Comparison of ENCODE assay signal across 8 cellular contexts in the genomic region with DNA sequence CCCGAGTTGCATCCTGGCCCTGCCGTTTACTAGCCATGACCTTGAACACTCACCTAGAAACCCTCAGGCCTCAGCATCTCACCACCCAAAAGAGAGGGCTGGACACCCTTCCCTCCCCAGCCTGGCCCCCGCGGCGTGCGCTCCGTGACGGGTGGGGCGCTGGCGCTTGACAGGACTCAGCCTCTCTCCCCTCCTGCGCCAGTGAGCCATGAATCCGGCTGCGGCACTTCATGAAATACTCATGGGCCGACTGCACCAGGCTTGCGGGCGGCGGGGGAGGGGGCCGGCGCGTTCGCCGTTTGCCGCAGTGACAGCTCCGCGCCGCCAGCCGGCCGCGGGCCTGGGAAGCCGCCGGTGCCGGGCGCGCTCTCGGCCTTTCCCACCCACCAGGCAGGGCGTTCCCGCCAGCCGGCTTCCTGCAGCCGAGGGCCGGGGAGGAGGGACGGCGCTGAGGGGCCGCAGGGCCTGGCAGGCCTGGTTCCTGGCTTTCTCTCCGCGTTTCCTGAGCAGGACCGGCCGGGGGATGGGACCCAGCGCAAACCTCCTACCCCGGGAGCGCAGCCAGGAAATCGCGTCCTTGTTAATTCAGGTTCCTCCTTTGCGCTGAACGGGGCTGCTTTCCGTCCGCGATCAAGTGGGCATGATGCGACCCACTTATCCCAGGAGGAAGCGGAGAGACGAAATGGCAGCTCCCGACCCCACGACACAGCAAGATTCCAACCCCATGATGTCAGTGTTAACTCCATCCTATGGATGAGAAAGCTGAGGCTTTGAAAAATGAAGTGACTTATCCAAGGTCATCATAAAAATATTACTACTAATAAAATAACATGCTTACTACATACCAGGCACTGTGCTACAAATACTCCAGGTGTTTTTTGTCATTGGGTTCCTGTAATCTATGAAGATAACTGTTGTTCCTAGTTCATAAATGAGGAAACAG. TPM values are rescaled to one million over a fixed set of nuclear protein-coding genes. Genes with fewer than 3 reads are reported as not detected.
DNase-seq lines count a peak whose midpoint lies in the region; ATAC-seq, FAIRE-seq and TF ChIP-seq lines count a peak whose summit lies in the region.

No MANE protein-coding gene starts in this region.

- no peak for FAIRE-seq in urothelium cell line (lab: Jason Lieb, UNC)

- DNase-seq in AG10803 (ENCODE audit: low read depth), result peak; percentile 81
- DNase-seq in HL-60 (ENCODE audit: low read depth in 1 of 2, low spot score in 1 of 2), result peak in 1 of 2 experiments; percentile 46
- peak; percentile 38 for DNase-seq in SK-N-DZ (ENCODE audit: low spot score)
- DNase-seq in head of caudate nucleus, result peak; percentile 22 to 82 (median 66)
- DNase-seq in omental fat pad (ENCODE audit: low spot score), result no peak
- peak; percentile 81 for DNase-seq in urothelium cell line (ENCODE audit: low spot score)

- peak; percentile 71 for ATAC-seq in GM18868 (IDR thresholded peaks at IDR 0.05; ENCODE audit: unreplicated experiment)
- ATAC-seq in omental fat pad (ENCODE audit: low FRiP score), result peak; percentile 88

- H3K27ac ChIP-seq in HL-60 (replicated peaks), result no peak overlapping the region

- no peak for TF ChIP-seq CTCF in AG10803 (conservative IDR thresholded peaks at IDR 0.05; ENCODE audit: low read length)
- TF ChIP-seq CTCF in HL-60 (IDR thresholded peaks at IDR 0.05; ENCODE audit: insufficient read depth, low read length), result no peak
- TF ChIP-seq CTCF in omental fat pad (IDR thresholded peaks at IDR 0.05), result peak in 1 of 3 donors; percentile 33

- intact Hi-C loops in head of caudate nucleus (cut with DNase I), result no loop called here

- H3K4me1 Mint-ChIP-seq in activated naive CD8-positive, alpha-beta T cell (ENCODE audit: low read depth), result peaks cover 11% of the 10 kb centered on the region

- H3K4me3 Mint-ChIP-seq in activated naive CD8-positive, alpha-beta T cell, result peak overlapping the region; percentile 73

- H3K4me3 ChIP-seq in AG10803 (ENCODE audit: low read length) (peak overlapping the region; percentile 66), HL-60 (replicated peaks; ENCODE audit: insufficient read depth, low read length) (peak overlapping the region; percentile 50)

- no peak overlapping the region for H3K27ac Mint-ChIP-seq in activated naive CD8-positive, alpha-beta T cell

- H3K27me3 Mint-ChIP-seq in activated naive CD8-positive, alpha-beta T cell, result peaks cover 10% of the 10 kb centered on the region

- H3K27me3 ChIP-seq in HL-60 (ENCODE audit: insufficient read depth, poor library complexity, severe bottlenecking), result peaks cover 2% of the 10 kb centered on the region

- H3K36me3 Mint-ChIP-seq in activated naive CD8-positive, alpha-beta T cell, result no peaks in the 10 kb centered on the region

- H3K9me3 Mint-ChIP-seq in activated naive CD8-positive, alpha-beta T cell (ENCODE audit: low read depth), result no peaks in the 10 kb centered on the region

RNA-seq across cellular contexts. Expression of gene LUZP1, which starts 9.1 kb away (rescaled TPM):
- polyA plus RNA-seq in SK-N-DZ (2014; cell fraction: cytosol; rRNA removed), result 2.3 and 3.1 TPM in 2 replicates
- polyA plus RNA-seq in SK-N-DZ (2014; cell fraction: nucleus; rRNA removed), result 2.0 and 4.3 TPM in 2 replicates
- total RNA-seq in omental fat pad, result 10 to 100 TPM; 20.9 to 35.9 (median 31.3) TPM

RNA-seq across cellular contexts. Expression of gene HTR1D, which starts 39.6 kb away (rescaled TPM):
- polyA plus RNA-seq in SK-N-DZ (2014; cell fraction: cytosol; rRNA removed), result not detected in 2 replicates
- polyA plus RNA-seq in SK-N-DZ (2014; cell fraction: nucleus; rRNA removed), result not detected in 2 replicates
- not detected for total RNA-seq in omental fat pad
